ENCODE assay signal across 1 cellular context in the genomic region with DNA sequence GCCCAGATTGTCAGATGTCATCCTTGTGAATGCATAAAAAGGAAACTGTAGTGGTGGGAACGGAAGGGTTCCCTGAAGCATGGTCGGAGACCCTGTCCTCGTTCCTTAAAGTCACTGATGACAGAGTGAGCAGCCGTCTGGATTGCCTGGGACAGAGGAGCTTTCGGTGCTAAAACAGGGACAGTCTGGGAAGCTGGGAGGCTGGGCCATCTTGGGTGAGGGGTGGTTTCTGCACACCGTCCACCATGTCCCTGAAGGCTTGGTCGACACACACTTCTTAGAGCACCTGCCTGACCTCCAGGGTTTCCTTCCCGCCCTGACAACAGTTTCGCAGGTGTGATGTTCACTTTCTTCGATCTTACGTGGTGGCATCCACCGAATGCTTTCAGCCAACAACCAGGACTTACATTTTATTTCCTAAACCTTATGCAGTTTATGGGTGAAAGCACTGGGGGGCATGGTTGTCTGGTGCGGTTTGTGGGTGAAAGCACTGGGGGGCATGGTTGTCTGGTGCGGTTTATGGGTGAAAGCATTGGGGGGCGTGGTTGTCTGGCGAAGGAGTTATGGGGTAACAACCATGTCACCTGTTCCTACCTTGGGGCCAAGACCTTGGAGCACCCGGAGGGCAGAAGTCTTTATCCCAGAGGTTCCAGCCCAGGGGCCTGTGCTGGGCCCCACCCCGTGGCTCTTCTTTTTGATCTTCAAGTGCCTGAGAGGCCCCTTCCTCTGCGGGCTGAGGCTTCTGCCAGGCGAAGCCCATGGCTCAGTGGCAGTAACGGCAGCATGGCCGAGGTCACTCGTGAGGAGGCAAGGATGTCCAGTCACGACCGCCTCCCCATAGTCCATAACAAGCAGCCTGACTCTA.
A peak's percentile ranks its signal among the peaks of the same experiment; 100 is the strongest.
TF ChIP-seq lines count a peak whose summit lies in the region.

No MANE protein-coding gene starts in this region.

TF ChIP-seq in H1, 55 proteins besides CTCF, POLR2A, EP300 and RAD21:
- TF ChIP-seq CBX8 (IDR thresholded peaks at IDR 0.05; ENCODE audit: borderline replicate concordance, low read depth, low read length) = no peak
- TF ChIP-seq SP1 (IDR thresholded peaks at IDR 0.05; ENCODE audit: low read depth, low read length) = no peak
- TF ChIP-seq ZNF274 (IDR thresholded peaks at IDR 0.05; ENCODE audit: borderline replicate concordance, extremely low read depth, low read length) = no peak
- peak; percentile 83 for TF ChIP-seq E2F6 (IDR thresholded peaks at IDR 0.05)
- TF ChIP-seq, protein P1, sequence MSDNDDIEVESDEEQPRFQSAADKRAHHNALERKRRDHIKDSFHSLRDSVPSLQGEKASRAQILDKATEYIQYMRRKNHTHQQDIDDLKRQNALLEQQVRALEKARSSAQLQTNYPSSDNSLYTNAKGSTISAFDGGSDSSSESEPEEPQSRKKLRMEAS (IDR thresholded peaks at IDR 0.05) = 0 out of 2 replicates have a peak, but pooled peaks have one; percentile 16
